11 cellular contexts compared by ENCODE assay signal in the genomic region with DNA sequence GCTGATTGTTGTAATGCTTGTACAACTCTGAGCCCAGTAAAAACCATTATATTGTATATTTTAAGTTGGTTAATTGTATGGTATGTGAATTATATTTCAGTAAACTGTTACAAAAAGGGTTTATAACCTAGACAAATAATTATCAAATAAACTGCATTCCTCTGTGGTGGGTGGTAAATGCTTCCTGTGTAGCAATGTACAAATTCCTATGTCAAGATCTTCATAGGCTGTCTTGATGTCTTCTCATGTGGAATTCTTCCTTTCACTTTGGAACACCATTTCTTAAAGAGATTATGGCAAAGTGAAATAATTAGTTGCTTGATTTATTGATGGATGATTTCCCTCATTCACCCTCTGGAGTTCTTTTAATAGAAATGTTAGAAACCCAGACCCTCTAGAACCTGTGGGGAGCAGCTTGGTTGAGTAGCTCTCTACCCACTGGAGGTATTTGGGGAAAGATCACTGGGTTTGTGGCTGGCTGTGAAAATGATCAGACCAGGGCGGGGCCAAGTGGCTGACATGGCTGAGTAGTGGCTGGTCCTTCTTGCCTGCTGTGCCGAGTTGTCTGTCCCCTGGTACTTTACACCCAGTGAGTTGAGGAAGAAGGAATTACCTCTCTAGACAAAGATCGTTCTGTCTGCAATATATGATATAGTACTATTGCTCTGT. TPM values are rescaled to one million over a fixed set of nuclear protein-coding genes. Genes with fewer than 3 reads are reported as not detected.
A peak's percentile ranks its signal among the peaks of the same experiment; 100 is the strongest.
DNase-seq lines count a peak whose midpoint lies in the region; ATAC-seq and TF ChIP-seq lines count a peak whose summit lies in the region.
"Had no signal": no experiment of that assay in that cellular context is flagged by ENCODE, and none has a peak within 500 bp of the region (broad histone marks: within the 10 kb centered on the region; RNA-seq: fewer than 3 reads in every experiment).

No MANE protein-coding gene starts in this region.

- no peaks in the 10 kb centered on the region for H3K27me3 ChIP-seq in GM06990 (replicated peaks; ENCODE audit: control insufficient read depth, insufficient read depth, low read length)

- CTCF ChIA-PET in activated CD4-positive, alpha-beta memory T cell treated with anti-CD3 and anti-CD28 coated beads for 36 hours (lab: Charles Lee) = interaction anchor here (0.9 to 9.7 kb wide), 7 partner anchors 13 to 180 kb away, joined by 3 to 82 read pairs (median 3); no protein-coding TSS in a partner anchor

- H3K4me3 Mint-ChIP-seq in activated CD4-positive, alpha-beta memory T cell treated with anti-CD3 and anti-CD28 coated beads for 36 hours = no peak overlapping the region
- peak overlapping the region; percentile 80 for H3K4me3 Mint-ChIP-seq in natural killer cell treated with Interleukin-12 subunit alpha and Interleukin-12 subunit beta and Interleukin-15 and Interleukin-18, amount 100 ng/mL, for 72 hours
- H3K4me3 Mint-ChIP-seq: nephron had no signal

- peak; percentile 21 for ATAC-seq in HG02610 (IDR thresholded peaks at IDR 0.05; ENCODE audit: unreplicated experiment)
- ATAC-seq in natural killer cell treated with Interleukin-12 subunit alpha and Interleukin-12 subunit beta and Interleukin-15 and Interleukin-18, amount 100 ng/mL, for 72 hours = no peak
- ATAC-seq in HG02970 (IDR thresholded peaks at IDR 0.05; ENCODE audit: low FRiP score, unreplicated experiment) = no peak

- H3K27me3 Mint-ChIP-seq in activated CD4-positive, alpha-beta memory T cell treated with anti-CD3 and anti-CD28 coated beads for 36 hours = no peaks in the 10 kb centered on the region
- H3K27me3 Mint-ChIP-seq in natural killer cell treated with Interleukin-12 subunit alpha and Interleukin-12 subunit beta and Interleukin-15 and Interleukin-18, amount 100 ng/mL, for 72 hours = no peaks in the 10 kb centered on the region

- intact Hi-C loops in activated CD4-positive, alpha-beta memory T cell treated with anti-CD3 and anti-CD28 coated beads for 36 hours (cut with micrococcal nuclease) = loop anchor here (5.0 kb wide), 2 partner anchors 436 to 451 kb away; no protein-coding TSS in a partner anchor

- peak overlapping the region; percentile 9; the same call in 1 of the 2 replicates for H3K4me3 ChIP-seq in GM06990 (replicated peaks; ENCODE audit: low read depth, low read length)
- H3K4me3 ChIP-seq: thoracic aorta had no signal

- peaks cover 14% of the 10 kb centered on the region for H3K36me3 Mint-ChIP-seq in activated CD4-positive, alpha-beta memory T cell treated with anti-CD3 and anti-CD28 coated beads for 36 hours
- H3K36me3 Mint-ChIP-seq in natural killer cell treated with Interleukin-12 subunit alpha and Interleukin-12 subunit beta and Interleukin-15 and Interleukin-18, amount 100 ng/mL, for 72 hours = peaks cover 22% of the 10 kb centered on the region

- DNase-seq in GM06990 (ENCODE audit: extremely low read depth, insufficient read length) = no peak
- no peak for DNase-seq in activated CD4-positive, alpha-beta memory T cell treated with anti-CD3 and anti-CD28 coated beads for 36 hours
- no peak for DNase-seq in natural killer cell treated with Interleukin-12 subunit alpha and Interleukin-12 subunit beta and Interleukin-15 and Interleukin-18, amount 100 ng/mL, for 72 hours (ENCODE audit: low spot score)
- no peak for DNase-seq in activated gamma-delta T cell treated with Interleukin-2 at 50 U/mL for 16 hours
- no peak for DNase-seq in inferior parietal cortex (ENCODE audit: extremely low spot score)
- DNase-seq in COLO668 (lab: John Stamatoyannopoulos, UW; ENCODE audit: unreplicated experiment) = no peak
- DNase-seq: NCI-H1105 had no signal

- peaks cover 93% of the 10 kb centered on the region for H3K4me1 Mint-ChIP-seq in activated CD4-positive, alpha-beta memory T cell treated with anti-CD3 and anti-CD28 coated beads for 36 hours (ENCODE audit: low read depth)
- H3K4me1 Mint-ChIP-seq in natural killer cell treated with Interleukin-12 subunit alpha and Interleukin-12 subunit beta and Interleukin-15 and Interleukin-18, amount 100 ng/mL, for 72 hours (ENCODE audit: low read depth in 2 of 2) = peaks cover 76% of the 10 kb centered on the region in 2 donors

- H3K27ac Mint-ChIP-seq in activated CD4-positive, alpha-beta memory T cell treated with anti-CD3 and anti-CD28 coated beads for 36 hours = peak overlapping the region; percentile 93
- peak overlapping the region; percentile 82 to 91 for H3K27ac Mint-ChIP-seq in natural killer cell treated with Interleukin-12 subunit alpha and Interleukin-12 subunit beta and Interleukin-15 and Interleukin-18, amount 100 ng/mL, for 72 hours
- H3K27ac Mint-ChIP-seq: nephron had no signal

- peaks cover 18% of the 10 kb centered on the region for H3K9me3 Mint-ChIP-seq in activated CD4-positive, alpha-beta memory T cell treated with anti-CD3 and anti-CD28 coated beads for 36 hours
- H3K9me3 Mint-ChIP-seq in natural killer cell treated with Interleukin-12 subunit alpha and Interleukin-12 subunit beta and Interleukin-15 and Interleukin-18, amount 100 ng/mL, for 72 hours = peaks cover 4% of the 10 kb centered on the region

- POLR2A ChIA-PET in activated CD4-positive, alpha-beta memory T cell treated with anti-CD3 and anti-CD28 coated beads for 36 hours (lab: Charles Lee) = interaction anchor here (6.4 kb wide), 1 partner anchor 12 kb away, joined by 40 read pairs; no protein-coding TSS in a partner anchor

- TF ChIP-seq CTCF in GM06990 (IDR thresholded peaks at IDR 0.05; ENCODE audit: insufficient read depth, low read length, poor library complexity, severe bottlenecking) = no peak

- H3K36me3 ChIP-seq in GM06990 (ENCODE audit: control insufficient read depth, insufficient read depth, low read length) = no peaks in the 10 kb centered on the region
- H3K36me3 ChIP-seq: thoracic aorta had no signal

RNA-seq across cellular contexts. Expression of gene MGAT5, which starts 22.4 kb away (rescaled TPM):
- 10 to 100 TPM; 33.6 to 38.3 TPM for total RNA-seq in activated CD4-positive, alpha-beta memory T cell treated with anti-CD3 and anti-CD28 coated beads for 36 hours
- total RNA-seq in natural killer cell treated with Interleukin-12 subunit alpha and Interleukin-12 subunit beta and Interleukin-15 and Interleukin-18, amount 100 ng/mL, for 72 hours = 10 to 100 TPM; 58.1 to 99.5 TPM
